In genomic region chr7:151838072-151838471, GRCh38 we compare ENCODE assay signal across 15 cellular contexts. TPM values are rescaled to one million over a fixed set of nuclear protein-coding genes. Genes with fewer than 3 reads are reported as not detected.
DNase-seq lines count a peak whose midpoint lies in the region; ATAC-seq and TF ChIP-seq lines count a peak whose summit lies in the region.
"Had no signal": no experiment of that assay in that cellular context is flagged by ENCODE, and none has a peak within 500 bp of the region (broad histone marks: within the 10 kb centered on the region; RNA-seq: fewer than 3 reads in every experiment).

No MANE protein-coding gene starts in this region.

- ATAC-seq in GM23338 (no peak), WTC11 (no peak)

- TF ChIP-seq CTCF in GM23338 (conservative IDR thresholded peaks at IDR 0.05; ENCODE audit: low read depth in 2 of 2) (no peak), WTC11 (IDR thresholded peaks at IDR 0.05) (no peak), adrenal gland (IDR thresholded peaks at IDR 0.05) (no peak), prostate gland (IDR thresholded peaks at IDR 0.05) (no peak)

- intact Hi-C loops in adrenal gland (cut with DNase I), result no loop called here
- intact Hi-C loops in prostate gland (cut with DNase I), result no loop called here

- peak overlapping the region in 9 of 10 experiments; percentile 33 to 60 (median 48); a peak in 12 of 20 replicates for H3K4me3 ChIP-seq in BLaER1 treated with 17β-estradiol and CSF1 and Interleukin-3, amounts not matched to agents 10 nM and 100 nM
- H3K4me3 ChIP-seq in GM23338 (no peak overlapping the region), mucosa of stomach (ENCODE audit: low read length) (no peak overlapping the region), adrenal gland (no peak overlapping the region), prostate gland (no peak overlapping the region)
- H3K4me3 ChIP-seq: GM23248, psoas muscle had no signal

- H3F3A ChIP-seq in GM23338 (replicated peaks; ENCODE audit: low read depth), result no peaks in the 10 kb centered on the region

- TF ChIP-seq POLR2A in adrenal gland (IDR thresholded peaks at IDR 0.05) (no peak), prostate gland (IDR thresholded peaks at IDR 0.05) (no peak)

- H3K27ac Mint-ChIP-seq in GM23338 (no peak overlapping the region), WTC11 (peak overlapping the region; percentile 19; the same call in 1 of the 2 replicates)

- POLR2A ChIA-PET in WTC11 (lab: Charles Lee), result interaction anchor here (1.9 kb wide), 1 partner anchor 10 kb away, joined by 11 read pairs; no protein-coding TSS in a partner anchor

- H3K9ac ChIP-seq in BLaER1 treated with 17β-estradiol and CSF1 and Interleukin-3, amounts not matched to agents 10 nM and 100 nM, result peak overlapping the region; percentile 40 to 76 (median 68); a peak in 21 of 22 replicates
- peak overlapping the region; percentile 9 for H3K9ac ChIP-seq in mucosa of stomach (ENCODE audit: low read length)
- H3K9ac ChIP-seq: GM23248 had no signal

- H3K4me1 Mint-ChIP-seq in GM23338 (peaks cover 23% of the 10 kb centered on the region), WTC11 (peaks cover 25% of the 10 kb centered on the region)

- H3K4me3 Mint-ChIP-seq in GM23338 (no peak overlapping the region), WTC11 (no peak overlapping the region)

- H3K9me3 Mint-ChIP-seq in GM23338, result no peaks in the 10 kb centered on the region
- H3K9me3 Mint-ChIP-seq in WTC11, result no peaks in the 10 kb centered on the region
- H3K9me3 Mint-ChIP-seq: activated naive CD4-positive, alpha-beta T cell treated with anti-CD3 and anti-CD28 coated beads, Interleukin-2, amount 50 U/mL, for 72 hours; central memory CD8-positive, alpha-beta T cell had no signal

- H2AFZ ChIP-seq in GM23338, result peak overlapping the region; percentile 86
- H2AFZ ChIP-seq: GM23248 had no signal

- H3K36me3 ChIP-seq in BLaER1 treated with 17β-estradiol and CSF1 and Interleukin-3, amounts not matched to agents 10 nM and 100 nM, result no peaks in the 10 kb centered on the region
- H3K36me3 ChIP-seq in GM23338 (ENCODE audit: insufficient read depth) (no peaks in the 10 kb centered on the region), mucosa of stomach (ENCODE audit: control insufficient read depth, insufficient read depth, low read length) (no peaks in the 10 kb centered on the region), adrenal gland (replicated peaks in 1 of 2) (no peaks in the 10 kb centered on the region), prostate gland (no peaks in the 10 kb centered on the region)

- H3K4me2 ChIP-seq in BLaER1 treated with 17β-estradiol and CSF1 and Interleukin-3, amounts not matched to agents 10 nM and 100 nM, result peak overlapping the region; percentile 88 to 98 (median 96)
- no peak overlapping the region for H3K4me2 ChIP-seq in GM23338

- no peaks in the 10 kb centered on the region for H3K79me2 ChIP-seq in GM23338 (replicated peaks; ENCODE audit: insufficient read depth)

- H3K27me3 ChIP-seq in BLaER1 treated with 17β-estradiol and CSF1 and Interleukin-3, amounts not matched to agents 10 nM and 100 nM, result no peaks in the 10 kb centered on the region
- H3K27me3 ChIP-seq in GM23338 (ENCODE audit: insufficient read depth) (no peaks in the 10 kb centered on the region), mucosa of stomach (ENCODE audit: control insufficient read depth, insufficient read depth, low read length) (no peaks in the 10 kb centered on the region), adrenal gland (no peaks in the 10 kb centered on the region), prostate gland (replicated peaks; ENCODE audit: insufficient read depth) (no peaks in the 10 kb centered on the region)

- CTCF ChIA-PET in WTC11 (lab: Charles Lee), result interaction anchor here (0.9 kb wide), 1 partner anchor 56 kb away, joined by 3 read pairs; no protein-coding TSS in a partner anchor

- WGBS in adrenal gland, 4 donors, result 68 to 80% (median 71%) methylated on average over 2 to 7 of the region's 7 CpGs
- 73% methylated on average over 7 of the region's 7 CpGs for WGBS in prostate gland

- H3K9me2 ChIP-seq in GM23338 (ENCODE audit: insufficient read depth), result 0 out of 2 replicates have a peak, but pooled peaks cover 2% of the 10 kb centered on the region

- peaks cover 50 to 64% (median 58%) of the 10 kb centered on the region in 10 experiments for H3K4me1 ChIP-seq in BLaER1 treated with 17β-estradiol and CSF1 and Interleukin-3, amounts not matched to agents 10 nM and 100 nM
- no peaks in the 10 kb centered on the region; the same call in 1 of the 2 replicates for H3K4me1 ChIP-seq in GM23338 (ENCODE audit: insufficient read depth)
- H3K4me1 ChIP-seq in mucosa of stomach (ENCODE audit: control insufficient read depth, insufficient read depth, low read length), result peaks cover 10% of the 10 kb centered on the region
- no peaks in the 10 kb centered on the region for H3K4me1 ChIP-seq in adrenal gland (replicated peaks in 1 of 2)
- no peaks in the 10 kb centered on the region for H3K4me1 ChIP-seq in prostate gland (replicated peaks)
- H3K4me1 ChIP-seq: psoas muscle had no signal

- peak overlapping the region; percentile 18 to 85 (median 74); a peak in 21 of 22 replicates for H3K27ac ChIP-seq in BLaER1 treated with 17β-estradiol and CSF1 and Interleukin-3, amounts not matched to agents 10 nM and 100 nM
- H3K27ac ChIP-seq in GM23338 (ENCODE audit: low read depth) (no peak overlapping the region), adrenal gland (peak overlapping the region in 2 of 5 donors; percentile 17 to 49), prostate gland (no peak overlapping the region)
- H3K27ac ChIP-seq: C4-2B, GM23248, psoas muscle had no signal

- peaks cover 0 to 4% (median 0%) of the 10 kb centered on the region in 11 experiments; a peak in 1 of 22 replicates for H4K20me1 ChIP-seq in BLaER1 treated with 17β-estradiol and CSF1 and Interleukin-3, amounts not matched to agents 10 nM and 100 nM
- no peaks in the 10 kb centered on the region for H4K20me1 ChIP-seq in GM23338 (replicated peaks; ENCODE audit: insufficient read depth)

- H3K36me3 Mint-ChIP-seq in GM23338 (ENCODE audit: low read depth), result no peaks in the 10 kb centered on the region
- H3K36me3 Mint-ChIP-seq in WTC11, result no peaks in the 10 kb centered on the region
- H3K36me3 Mint-ChIP-seq: activated naive CD4-positive, alpha-beta T cell treated with anti-CD3 and anti-CD28 coated beads, Interleukin-2, amount 50 U/mL, for 72 hours had no signal

- H3K9me3 ChIP-seq in BLaER1 treated with 17β-estradiol and CSF1 and Interleukin-3, amounts not matched to agents 10 nM and 100 nM (replicated peaks in 1 of 11), result no peaks in the 10 kb centered on the region
- no peaks in the 10 kb centered on the region for H3K9me3 ChIP-seq in mucosa of stomach (ENCODE audit: control insufficient read depth, low read length)
- no peaks in the 10 kb centered on the region for H3K9me3 ChIP-seq in adrenal gland (replicated peaks in 1 of 3)
- no peaks in the 10 kb centered on the region for H3K9me3 ChIP-seq in prostate gland
- H3K9me3 ChIP-seq: psoas muscle had no signal

- DNase-seq in GM23338 (ENCODE audit: low spot score) (no peak), WTC11 (ENCODE audit: low spot score) (no peak), adrenal gland (no peak), prostate gland (ENCODE audit: low spot score) (no peak), NCI-H748 (lab: John Stamatoyannopoulos, UW; ENCODE audit: unreplicated experiment) (no peak)
- no peak for DNase-seq in stimulated activated CD4-positive, alpha-beta T cell treated with anti-CD3 and anti-CD28 coated beads, Interleukin-15, amount 100 ng/mL, for 24 hours
- DNase-seq: GDM1; GM23248; stimulated activated CD4-positive, alpha-beta T cell treated with anti-CD3 and anti-CD28 coated beads, Interleukin-2, amount 100 ng/mL, for 48 hours had no signal

- H3K27me3 Mint-ChIP-seq in GM23338 (ENCODE audit: insufficient read depth, low read depth, poor library complexity) (peaks cover 6% of the 10 kb centered on the region), WTC11 (ENCODE audit: low read depth) (no peaks in the 10 kb centered on the region)
- H3K27me3 Mint-ChIP-seq: central memory CD8-positive, alpha-beta T cell had no signal

TF ChIP-seq in WTC11, 78 proteins besides CTCF, POLR2A, EP300 and RAD21 (continues in another document):
- TF ChIP-seq ZNF423 (CRISPR knock-in tag; IDR thresholded peaks at IDR 0.05) (no peak), ATF6 (CRISPR knock-in tag; IDR thresholded peaks at IDR 0.05) (no peak), CBFB (CRISPR knock-in tag; IDR thresholded peaks at IDR 0.05; ENCODE audit: low read depth) (no peak), GRHL2 (CRISPR knock-in tag; IDR thresholded peaks at IDR 0.05; ENCODE audit: insufficient replicate concordance, severe bottlenecking) (no peak), IRF1 (CRISPR knock-in tag; IDR thresholded peaks at IDR 0.05) (no peak), ETV6 (CRISPR knock-in tag; IDR thresholded peaks at IDR 0.05) (no peak), EMX1 (CRISPR knock-in tag; IDR thresholded peaks at IDR 0.05) (no peak), GTF2I (CRISPR knock-in tag; conservative IDR thresholded peaks at IDR 0.05) (no peak)

RNA-seq across cellular contexts. Expression of gene PRKAG2, which starts 38.8 kb away (rescaled TPM):
- 11.4 and 14.9 TPM in 2 replicates for total RNA-seq in GM23338 (2014; rRNA removed; shearing (Covaris generic))
- 6.3 and 9.1 TPM in 2 replicates for polyA plus RNA-seq in GM23338 (2016; fragmentation: Nextera tagmentation; extraction: Ambion mirVana)
- 14.7 to 20.3 TPM (median 17.0 TPM) in 3 replicates for total RNA-seq in WTC11 (2021)
- 10 to 100 TPM in 5 of 8 donors, 1 to 10 TPM in 3; 5.8 to 17.2 (median 12.4) TPM for total RNA-seq in adrenal gland
- polyA plus RNA-seq in adrenal gland, result 10 to 100 TPM in 1 of 3 donors, 1 to 10 TPM in 2; 7.8 to 17.3 (median 9.6) TPM
- total RNA-seq in prostate gland, result 10 to 100 TPM; 31.6 to 38.1 TPM

Comparison
In these comparisons a context has a peak if more than half of its experiments do, and no peak if none do; other contexts are left out.
1. H3K27ac ChIP-seq: peak in BLaER1 treated with 17β-estradiol and CSF1 and Interleukin-3, amounts not matched to agents 10 nM and 100 nM (11 of 11); none in GM23338 (single experiment) and prostate gland (0 of 2).
2. H3K4me3 ChIP-seq: peak in BLaER1 treated with 17β-estradiol and CSF1 and Interleukin-3, amounts not matched to agents 10 nM and 100 nM (9 of 10); none in GM23338 (single experiment), mucosa of stomach (single experiment), adrenal gland (0 of 4) and prostate gland (0 of 2).